Comparison of ENCODE assay signal across 32 cellular contexts in genomic region chr4:74441744-74442143, GRCh38. TPM values are rescaled to one million over a fixed set of nuclear protein-coding genes. Genes with fewer than 3 reads are reported as not detected.
"Had no signal": no experiment of that assay in that cellular context is flagged by ENCODE, and none has a peak within 500 bp of the region (broad histone marks: within the 10 kb centered on the region; RNA-seq: fewer than 3 reads in every experiment).

No MANE protein-coding gene starts in this region.

- H3K4me3 ChIP-seq: adrenal gland, body of pancreas, esophagus muscularis mucosa, sigmoid colon, thyroid gland, upper lobe of left lung, vagina had no signal

- FAIRE-seq: endothelial cell of umbilical vein, frontal cortex, islet of Langerhans, small intestine, TTC549 had no signal

- ATAC-seq: activated CD4-positive, CD25-positive, alpha-beta regulatory T cell treated with anti-CD3 and anti-CD28 coated beads, Interleukin-2, amount 50 U/mL, for 24 hours; body of pancreas; left cardiac atrium; left ventricle myocardium superior; stimulated activated memory B cell treated with anti-CD40 and anti-IgM and Interleukin-4, amounts not matched to agents 10 μg/mL and 1 μg/mL and 100 μg/mL, for 72 hours; stimulated activated naive CD8-positive, alpha-beta T cell treated with anti-CD3 and anti-CD28 coated beads, Interleukin-15, amount 100 ng/mL, for 72 hours had no signal

- H3K27me3 ChIP-seq: adrenal gland, body of pancreas, esophagus muscularis mucosa, neutrophil, sigmoid colon, thyroid gland, upper lobe of left lung, vagina had no signal

- H3K27ac ChIP-seq: adrenal gland, body of pancreas, esophagus muscularis mucosa, neutrophil, sigmoid colon, thyroid gland, upper lobe of left lung, vagina, WERI-Rb-1 had no signal

- H3K9me3 ChIP-seq: adrenal gland, body of pancreas, esophagus muscularis mucosa, neutrophil, sigmoid colon, thyroid gland, upper lobe of left lung, vagina had no signal

- DNase-seq: activated CD4-positive, alpha-beta T cell treated with anti-CD3 and anti-CD28 coated beads for 48 hours; activated CD4-positive, alpha-beta T cell treated with anti-CD3 and anti-CD28 coated beads, Interleukin-2, amount 50 U/mL, for 48 hours; activated CD8-positive, alpha-beta memory T cell treated with anti-CD3 and anti-CD28 coated beads for 24 hours; activated effector memory CD4-positive, alpha-beta T cell treated with Interleukin-2 at 50 U/mL for 16 hours; activated naive CD4-positive, alpha-beta T cell treated with anti-CD3 and anti-CD28 coated beads for 36 hours; activated naive CD8-positive, alpha-beta T cell treated with anti-CD3 and anti-CD28 coated beads for 36 hours; adrenal gland; aorta; body of pancreas; caudate nucleus; left cardiac atrium; left ventricle myocardium superior; naive B cell; nephron progenitor cell; sigmoid colon; small intestine; stimulated activated CD4-positive, alpha-beta T cell treated with anti-CD3 and anti-CD28 coated beads, Interleukin-4, amount 100 ng/mL, for 4 hours; stimulated activated CD8-positive, alpha-beta memory T cell treated with anti-CD3 and anti-CD28 coated beads, Interleukin-4, amount 100 ng/mL, for 48 hours; stimulated activated naive CD8-positive, alpha-beta T cell treated with anti-CD3 and anti-CD28 coated beads, Interleukin-15, amount 100 ng/mL, for 72 hours; T-helper 9 cell; thyroid gland; upper lobe of left lung; WERI-Rb-1 had no signal

- H3K4me1 ChIP-seq: thyroid gland, vagina had no signal

- H3K36me3 ChIP-seq: adrenal gland, esophagus muscularis mucosa, neutrophil, sigmoid colon, thyroid gland, upper lobe of left lung, vagina, WERI-Rb-1 had no signal

RNA-seq across cellular contexts. Expression of gene AREG, which starts 3.2 kb away (rescaled TPM):
- total RNA-seq: frontal cortex had no signal
